Comparison of ENCODE assay signal across 8 cellular contexts in the genomic region with DNA sequence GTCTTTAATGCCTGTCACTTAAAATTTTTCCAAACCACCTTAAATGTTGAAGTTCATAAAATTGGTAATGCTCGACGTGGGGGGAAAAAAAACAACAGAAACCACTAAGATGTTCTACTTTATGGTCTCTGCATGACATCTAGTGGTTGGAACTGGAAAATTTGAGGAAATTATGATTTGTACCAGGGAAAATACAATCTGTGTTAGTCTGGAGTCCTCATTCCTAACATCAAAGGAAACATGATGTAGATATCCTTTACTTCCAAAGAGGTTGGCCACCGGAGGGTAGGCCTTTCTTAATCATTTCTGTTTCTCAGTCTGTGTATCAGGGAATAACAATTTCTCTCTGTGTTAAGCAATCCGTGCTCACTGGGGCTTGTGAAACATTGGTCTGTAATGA.
DNase-seq lines count a peak whose midpoint lies in the region; TF ChIP-seq lines count a peak whose summit lies in the region.
"Not testable (repeated sequence)": the region's sequence is repeated elsewhere in the genome, so short reads cannot be mapped to it uniquely, and the experiment has no call there.

No MANE protein-coding gene starts in this region.

- not testable (repeated sequence) for H3K36me3 ChIP-seq in endodermal cell (ENCODE audit: control insufficient read depth, insufficient read depth, low read length); left ventricle myocardium inferior; testis (ENCODE audit: low read depth, missing control alignments)

- DNase-seq in Calu3 (peak; percentile 1), KBM-7 (peak; percentile 50), NOMO-1 treated with DMSO at 0.1 percent for 48 hours (lab: John Stamatoyannopoulos, UW; ENCODE audit: unreplicated experiment) (peak; percentile 53)
- not testable (repeated sequence) for DNase-seq in endodermal cell, left ventricle myocardium inferior, nephron progenitor cell, testis

- in situ Hi-C loops in KBM-7 (cut with MboI; ENCODE audit: low pct_unique_long_range_greater_than_20kb, low sequenced_read_pairs) = not testable (repeated sequence)

- not testable (repeated sequence) for H3K4me3 ChIP-seq in endodermal cell (ENCODE audit: low read length); testis
- peak overlapping the region; percentile 14 for H3K4me3 ChIP-seq in left ventricle myocardium inferior

- not testable (repeated sequence) for H3K9me3 ChIP-seq in endodermal cell (ENCODE audit: control insufficient read depth, low read length); left ventricle myocardium inferior (replicated peaks); testis

- intact Hi-C loops in Calu3 (cut with micrococcal nuclease; ENCODE audit: unreplicated experiment) = loop anchor here (1.0 to 10.0 kb wide), 4 partner anchors 291 to 1202 kb away; no protein-coding TSS in a partner anchor
- intact Hi-C loops in left ventricle myocardium inferior (cut with micrococcal nuclease); testis (cut with DNase I; ENCODE audit: low total_unique reads): not testable (repeated sequence)

- not testable (repeated sequence) for H3K36me3 Mint-ChIP-seq in Calu3 (ENCODE audit: insufficient read depth, unreplicated experiment); endodermal cell (ENCODE audit: low read depth); nephron progenitor cell (ENCODE audit: low read depth)

- BruUV-seq in Calu3 (replicated peaks; lab: Mats Ljungman, UMichigan) = not testable (repeated sequence)

- H3K27ac ChIP-seq in VCaP = peak overlapping the region; percentile 17; the same call in 1 of the 2 replicates
- H3K27ac ChIP-seq in endodermal cell (ENCODE audit: low read depth, low read length); left ventricle myocardium inferior (replicated peaks); testis: not testable (repeated sequence)

- H3K27ac Mint-ChIP-seq in Calu3 (ENCODE audit: unreplicated experiment); endodermal cell; nephron progenitor cell: not testable (repeated sequence)

- not testable (repeated sequence) for H3K27me3 Mint-ChIP-seq in Calu3 (ENCODE audit: unreplicated experiment); endodermal cell (ENCODE audit: insufficient read depth); nephron progenitor cell (ENCODE audit: low read depth, poor library complexity)

- not testable (repeated sequence) for TF ChIP-seq CTCF in Calu3 (IDR thresholded peaks at IDR 0.05; ENCODE audit: unreplicated experiment)
- TF ChIP-seq CTCF in VCaP (conservative IDR thresholded peaks at IDR 0.05) (peak; percentile 86), endodermal cell (conservative IDR thresholded peaks at IDR 0.05) (peak; percentile 73), left ventricle myocardium inferior (IDR thresholded peaks at IDR 0.05; ENCODE audit: borderline replicate concordance) (peak; percentile 67), nephron progenitor cell (IDR thresholded peaks at IDR 0.05) (peak; percentile 38), testis (IDR thresholded peaks at IDR 0.05) (peak; percentile 46 to 64 (median 60))

- H3K4me1 ChIP-seq in endodermal cell (ENCODE audit: control insufficient read depth, insufficient read depth, low read length); left ventricle myocardium inferior; testis: not testable (repeated sequence)

- not testable (repeated sequence) for H3K9me3 Mint-ChIP-seq in Calu3 (ENCODE audit: low read depth, unreplicated experiment); endodermal cell; nephron progenitor cell

- not testable (repeated sequence) for H3K27me3 ChIP-seq in endodermal cell (ENCODE audit: control insufficient read depth, insufficient read depth, low read length, poor library complexity, severe bottlenecking); left ventricle myocardium inferior (ENCODE audit: low read depth); testis

- CTCF ChIA-PET in Calu3 (lab: Charles Lee) = not testable (repeated sequence)

- not testable (repeated sequence) for H3K9ac ChIP-seq in endodermal cell (ENCODE audit: extremely low read depth, low read length, poor library complexity, severe bottlenecking)

- not testable (repeated sequence) for TF ChIP-seq POLR2A in testis (IDR thresholded peaks at IDR 0.05)

- H3K4me1 Mint-ChIP-seq in Calu3 (ENCODE audit: low read depth, unreplicated experiment) = not testable (repeated sequence)
- H3K4me1 Mint-ChIP-seq in endodermal cell (peaks cover 27% of the 10 kb centered on the region), nephron progenitor cell (peaks cover 19% of the 10 kb centered on the region)

- WGBS in endodermal cell (ENCODE audit: insufficient coverage in 1 of 2, insufficient read length in 1 of 2), 2 experiments = 74% methylated on average over 4 of the region's 4 CpGs; no CpG with 5 or more reads in 1 of the 2 experiments
- 31 to 42% methylated on average over 4 of the region's 4 CpGs for WGBS in testis, 2 donors

- not testable (repeated sequence) for H3K4me3 Mint-ChIP-seq in Calu3 (ENCODE audit: low read depth, unreplicated experiment); endodermal cell; nephron progenitor cell
